ENCODE assay signal across 9 cellular contexts in genomic region chr3:113210608-113211369, GRCh38. TPM values are rescaled to one million over a fixed set of nuclear protein-coding genes. Genes with fewer than 3 reads are reported as not detected.
DNase-seq lines count a peak whose midpoint lies in the region; FAIRE-seq and TF ChIP-seq lines count a peak whose summit lies in the region.
"Had no signal": no experiment of that assay in that cellular context is flagged by ENCODE, and none has a peak within 500 bp of the region (broad histone marks: within the 10 kb centered on the region; RNA-seq: fewer than 3 reads in every experiment).

No MANE protein-coding gene starts in this region.

- no TSS peak for BruUV-seq in Caco-2 (replicated peaks; lab: Mats Ljungman, UMichigan)

- intact Hi-C loops in Caco-2 (cut with micrococcal nuclease; ENCODE audit: unreplicated experiment): no loop called here

- H3K27ac ChIP-seq in SU-DHL-6 (ENCODE audit: low read depth, low read length): no peak overlapping the region
- H3K27ac ChIP-seq in osteoblast (ENCODE audit: low read depth, low read length): peak overlapping the region; percentile 56
- no peak overlapping the region for H3K27ac ChIP-seq in substantia nigra (ENCODE audit: low read depth, low read length, poor library complexity, severe bottlenecking)

- peaks cover 6% of the 10 kb centered on the region for H3K4me1 Mint-ChIP-seq in Caco-2 (ENCODE audit: low read depth, unreplicated experiment)

- no peak for FAIRE-seq in GM19239 (lab: Jason Lieb, UNC)
- FAIRE-seq: GM18507 had no signal

- H3K4me1 ChIP-seq in Caco-2 (no peaks in the 10 kb centered on the region; the same call in 1 of the 2 replicates), osteoblast (ENCODE audit: insufficient read depth, low read length) (peaks cover 23% of the 10 kb centered on the region)

- no peaks in the 10 kb centered on the region for H3K36me3 Mint-ChIP-seq in Caco-2 (ENCODE audit: insufficient read depth, unreplicated experiment)

- H3K9ac ChIP-seq in SU-DHL-6 (ENCODE audit: low read length): no peak overlapping the region

- H2AFZ ChIP-seq in SU-DHL-6 (ENCODE audit: low read depth, low read length, severe bottlenecking): no peak overlapping the region
- H2AFZ ChIP-seq in osteoblast (ENCODE audit: low read length): peak overlapping the region; percentile 84

- peaks cover 39% of the 10 kb centered on the region for H3K27me3 Mint-ChIP-seq in Caco-2 (ENCODE audit: insufficient read depth, unreplicated experiment)

- CTCF ChIA-PET in Caco-2 (lab: Charles Lee): no interaction called here

- TF ChIP-seq CTCF in Caco-2 (IDR thresholded peaks at IDR 0.05; ENCODE audit: insufficient read depth in 1 of 2, low read depth in 1 of 2, low read length in 1 of 2, severe bottlenecking in 1 of 2, unreplicated experiment in 1 of 2) (no peak), SU-DHL-6 (IDR thresholded peaks at IDR 0.05; ENCODE audit: insufficient read depth, low read length, poor library complexity, severe bottlenecking) (no peak), fibroblast of the aortic adventitia (IDR thresholded peaks at IDR 0.05; ENCODE audit: insufficient read depth, low read length) (no peak), osteoblast (IDR thresholded peaks at IDR 0.05; ENCODE audit: extremely low read depth, low read depth, low read length) (no peak)

- POLR2A ChIA-PET in Caco-2 (lab: Charles Lee): no interaction called here

- no peaks in the 10 kb centered on the region for H3K9me3 Mint-ChIP-seq in Caco-2 (ENCODE audit: unreplicated experiment)

- H3K4me3 ChIP-seq in Caco-2 (ENCODE audit: low read depth, low read length): no peak overlapping the region
- no peak overlapping the region for H3K4me3 ChIP-seq in SU-DHL-6 (ENCODE audit: insufficient read depth, low read length, poor library complexity, severe bottlenecking)
- peak overlapping the region; percentile 83 for H3K4me3 ChIP-seq in fibroblast of the aortic adventitia (ENCODE audit: low read depth, low read length)
- peak overlapping the region; percentile 89 for H3K4me3 ChIP-seq in osteoblast (ENCODE audit: insufficient read depth, low read length)

- peaks cover 3% of the 10 kb centered on the region for H3K27me3 ChIP-seq in Caco-2 (replicated peaks; ENCODE audit: control insufficient read depth, insufficient read depth, low read length)
- no peaks in the 10 kb centered on the region for H3K27me3 ChIP-seq in SU-DHL-6 (ENCODE audit: low read length)
- no peaks in the 10 kb centered on the region for H3K27me3 ChIP-seq in osteoblast (ENCODE audit: insufficient read depth, low read length)

- H3K27ac Mint-ChIP-seq in Caco-2 (ENCODE audit: unreplicated experiment): no peak overlapping the region

- no peaks in the 10 kb centered on the region for H3K9me3 ChIP-seq in Caco-2
- no peaks in the 10 kb centered on the region for H3K9me3 ChIP-seq in SU-DHL-6 (ENCODE audit: insufficient read depth, low read length)
- no peaks in the 10 kb centered on the region for H3K9me3 ChIP-seq in osteoblast (ENCODE audit: low read depth, low read length)

- H3K79me2 ChIP-seq in SU-DHL-6 (ENCODE audit: insufficient read depth, low read length) (no peaks in the 10 kb centered on the region), osteoblast (ENCODE audit: insufficient read depth, low read length) (peaks cover 14% of the 10 kb centered on the region)

- no peaks in the 10 kb centered on the region for H3K36me3 ChIP-seq in Caco-2 (ENCODE audit: control insufficient read depth, insufficient read depth, low read length)
- H3K36me3 ChIP-seq in SU-DHL-6 (ENCODE audit: low read length): no peaks in the 10 kb centered on the region
- no peaks in the 10 kb centered on the region for H3K36me3 ChIP-seq in osteoblast (ENCODE audit: insufficient read depth, low read length)

- no peaks in the 10 kb centered on the region for H3F3A ChIP-seq in SU-DHL-6 (ENCODE audit: insufficient read depth)

- DNase-seq in Caco-2 (no peak), fibroblast of the aortic adventitia (ENCODE audit: low read depth) (no peak), osteoblast (ENCODE audit: insufficient read length, low spot score, missing footprints) (peak; percentile 79), NCI-H1417 (lab: John Stamatoyannopoulos, UW) (no peak), NCI-H128 (lab: John Stamatoyannopoulos, UW; ENCODE audit: unreplicated experiment) (no peak), substantia nigra (lab: John Stamatoyannopoulos, UW) (no peak), GM19239 (ENCODE audit: insufficient read length, low spot score) (no peak)

- H3K4me2 ChIP-seq in SU-DHL-6 (ENCODE audit: low read depth, low read length, poor library complexity, severe bottlenecking): peak overlapping the region; percentile 20
- peak overlapping the region; percentile 95 for H3K4me2 ChIP-seq in osteoblast (ENCODE audit: insufficient read depth, low read length)

- no peaks in the 10 kb centered on the region for H4K20me1 ChIP-seq in SU-DHL-6 (ENCODE audit: low read depth, low read length)
- no peaks in the 10 kb centered on the region for H4K20me1 ChIP-seq in osteoblast (ENCODE audit: insufficient read depth, low read length)

- H3K4me3 Mint-ChIP-seq in Caco-2 (ENCODE audit: unreplicated experiment): peak overlapping the region; percentile 61

- no peaks in the 10 kb centered on the region for H3K9me2 ChIP-seq in SU-DHL-6 (replicated peaks; ENCODE audit: insufficient read depth, low read length)

RNA-seq across cellular contexts. Expression of gene BOC, which starts 0.6 kb away (rescaled TPM):
- total RNA-seq in Caco-2 (2022) (0.35 and 0.73 TPM in 2 replicates), fibroblast of the aortic adventitia (ENCODE audit: low replicate concordance) (16.9 and 25.9 TPM in 2 replicates), osteoblast (22.8 and 29.2 TPM in 2 replicates)

Comparison
In these comparisons a context has a peak if more than half of its experiments do, and no peak if none do; other contexts are left out.
1. H3K4me3 ChIP-seq: peak in fibroblast of the aortic adventitia (single experiment) and osteoblast (single experiment); none in Caco-2 (single experiment) and SU-DHL-6 (single experiment).
2. RNA of gene BOC, which starts 0.6 kb away (total RNA-seq): 22.8 to 29.2 TPM in osteoblast and 16.9 to 25.9 TPM in fibroblast of the aortic adventitia; 0.35 to 0.73 TPM in Caco-2; every median in the first group is over 10 times any median in the second.